In genomic region chrY:13093437-13093836, GRCh38 we compare ENCODE assay signal across 16 cellular contexts.
"Had no signal": no experiment of that assay in that cellular context is flagged by ENCODE, and none has a peak within 500 bp of the region (broad histone marks: within the 10 kb centered on the region; RNA-seq: fewer than 3 reads in every experiment).

No MANE protein-coding gene starts in this region.

- H3K9me3 ChIP-seq: heart left ventricle, neutrophil, thoracic aorta had no signal

- H3K9me3 Mint-ChIP-seq: type B pancreatic cell had no signal

- H3K27ac ChIP-seq: heart left ventricle, neutrophil, spleen, thoracic aorta had no signal

- H3K4me3 ChIP-seq: heart left ventricle, spleen, thoracic aorta had no signal

- H3K27me3 Mint-ChIP-seq: type B pancreatic cell had no signal

- H3K27ac Mint-ChIP-seq: stimulated activated naive B cell treated with anti-CD40 and anti-IgM and Interleukin-4, amounts not matched to agents 10 μg/mL and 1 μg/mL and 100 μg/mL, for 72 hours; stimulated activated naive CD8-positive, alpha-beta T cell treated with anti-CD3 and anti-CD28 coated beads, Interleukin-15, amount 100 ng/mL, for 72 hours; type B pancreatic cell had no signal

- H3K4me1 Mint-ChIP-seq: stimulated activated naive B cell treated with anti-CD40 and anti-IgM and Interleukin-4, amounts not matched to agents 10 μg/mL and 1 μg/mL and 100 μg/mL, for 72 hours had no signal

- H3K4me1 ChIP-seq: heart left ventricle, spleen had no signal

- H3K4me3 Mint-ChIP-seq: stimulated activated naive B cell treated with anti-CD40 and anti-IgM and Interleukin-4, amounts not matched to agents 10 μg/mL and 1 μg/mL and 100 μg/mL, for 72 hours; type B pancreatic cell had no signal

- DNase-seq: effector memory CD4-positive, alpha-beta T cell; heart left ventricle; hippocampal formation; kidney glomerular epithelial cell; naive thymus-derived CD4-positive, alpha-beta T cell; spleen; stimulated activated CD4-positive, alpha-beta T cell treated with anti-CD3 and anti-CD28 coated beads, Interleukin-15, amount 100 ng/mL, for 24 hours; stimulated activated CD4-positive, alpha-beta T cell treated with anti-CD3 and anti-CD28 coated beads, Interleukin-2, amount 100 ng/mL, for 24 hours; stimulated activated CD4-positive, alpha-beta T cell treated with anti-CD3 and anti-CD28 coated beads, Interleukin-4, amount 100 ng/mL, for 4 hours; stimulated activated naive B cell treated with anti-CD40 and anti-IgM and Interleukin-4, amounts not matched to agents 10 μg/mL and 1 μg/mL and 100 μg/mL, for 72 hours; stimulated activated naive CD8-positive, alpha-beta T cell treated with anti-CD3 and anti-CD28 coated beads, Interleukin-15, amount 100 ng/mL, for 72 hours had no signal

- ATAC-seq: esophagus mucosa; heart left ventricle; naive thymus-derived CD4-positive, alpha-beta T cell; sciatic nerve; stimulated activated naive B cell treated with anti-CD40 and anti-IgM and Interleukin-4, amounts not matched to agents 10 μg/mL and 1 μg/mL and 100 μg/mL, for 72 hours had no signal

- H3K36me3 ChIP-seq: heart left ventricle, neutrophil, spleen, thoracic aorta had no signal

- H3K36me3 Mint-ChIP-seq: stimulated activated naive B cell treated with anti-CD40 and anti-IgM and Interleukin-4, amounts not matched to agents 10 μg/mL and 1 μg/mL and 100 μg/mL, for 72 hours; type B pancreatic cell had no signal

- H3K27me3 ChIP-seq: heart left ventricle, neutrophil, spleen had no signal
